Comparison of ENCODE assay signal across 17 cellular contexts in the genomic region with DNA sequence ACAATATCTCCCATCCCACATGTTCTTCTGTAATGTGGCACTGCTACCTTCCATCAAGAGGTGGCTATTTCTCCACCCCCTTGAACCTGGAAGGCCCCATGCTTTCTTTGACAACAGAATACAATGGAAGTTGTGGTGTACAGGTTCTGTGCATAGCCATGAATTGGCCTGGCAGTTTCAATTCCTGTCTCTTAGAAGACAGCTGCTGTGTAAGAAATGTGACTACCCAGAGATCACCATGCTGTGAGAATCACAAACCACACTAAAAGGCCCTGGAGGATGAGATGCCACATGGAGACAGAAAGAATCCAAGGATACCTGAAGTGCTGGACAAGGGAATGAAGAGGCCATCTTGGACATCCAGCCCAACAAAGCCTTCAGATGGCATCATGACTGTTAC. TPM values are rescaled to one million over a fixed set of nuclear protein-coding genes. Genes with fewer than 3 reads are reported as not detected.
DNase-seq lines count a peak whose midpoint lies in the region; ATAC-seq and FAIRE-seq lines count a peak whose summit lies in the region.
"Had no signal": no experiment of that assay in that cellular context is flagged by ENCODE, and none has a peak within 500 bp of the region (broad histone marks: within the 10 kb centered on the region; RNA-seq: fewer than 3 reads in every experiment).

No MANE protein-coding gene starts in this region.

- H3K27ac Mint-ChIP-seq in naive B cell: peak overlapping the region; percentile 85 to 94 (median 92)
- H3K27ac Mint-ChIP-seq: activated naive CD8-positive, alpha-beta T cell treated with anti-CD3 and anti-CD28 coated beads, Interleukin-2, amount 10 ng/mL, durations not matched to agents 7 days and 5 days; T-helper 17 cell had no signal

- H3K4me1 Mint-ChIP-seq in naive B cell: peaks cover 20 to 30% (median 21%) of the 10 kb centered on the region in 3 donors
- H3K4me1 Mint-ChIP-seq: activated naive CD8-positive, alpha-beta T cell treated with anti-CD3 and anti-CD28 coated beads, Interleukin-2, amount 10 ng/mL, durations not matched to agents 7 days and 5 days had no signal

- H3K27me3 Mint-ChIP-seq in naive B cell: no peaks in the 10 kb centered on the region
- H3K27me3 Mint-ChIP-seq: activated naive CD8-positive, alpha-beta T cell treated with anti-CD3 and anti-CD28 coated beads, Interleukin-2, amount 10 ng/mL, durations not matched to agents 7 days and 5 days had no signal

- no peak for FAIRE-seq in RCC 7860 (lab: Jason Lieb, UNC)

- no peaks in the 10 kb centered on the region for H3K36me3 Mint-ChIP-seq in naive B cell
- H3K36me3 Mint-ChIP-seq: activated naive CD8-positive, alpha-beta T cell treated with anti-CD3 and anti-CD28 coated beads, Interleukin-2, amount 10 ng/mL, durations not matched to agents 7 days and 5 days had no signal

- peak overlapping the region in 5 of 8 donors; percentile 11 to 69 (median 22) for H3K4me3 Mint-ChIP-seq in naive B cell
- H3K4me3 Mint-ChIP-seq: activated naive CD8-positive, alpha-beta T cell treated with anti-CD3 and anti-CD28 coated beads, Interleukin-2, amount 10 ng/mL, durations not matched to agents 7 days and 5 days; T-helper 17 cell had no signal

- no peaks in the 10 kb centered on the region for H3K9me3 Mint-ChIP-seq in naive B cell

- DNase-seq in naive B cell (peak; percentile 15), superior temporal gyrus (ENCODE audit: extremely low spot score) (no peak), NCI-H446 (lab: John Stamatoyannopoulos, UW) (no peak), RCC 7860 (ENCODE audit: low spot score) (no peak)
- DNase-seq: activated CD4-positive, alpha-beta T cell treated with anti-CD3 and anti-CD28 coated beads for 48 hours; activated naive CD8-positive, alpha-beta T cell treated with anti-CD3 and anti-CD28 coated beads, Interleukin-2, amount 10 ng/mL, durations not matched to agents 7 days and 5 days; DMS79; effector CD4-positive, alpha-beta T cell; NCI-H187 treated with DMSO at 0.1 percent for 48 hours; stimulated activated CD4-positive, alpha-beta T cell treated with anti-CD3 and anti-CD28 coated beads, Interleukin-2, amount 100 ng/mL, for 24 hours; T-helper 17 cell; upper lobe of left lung had no signal

- ATAC-seq in GM18909 (IDR thresholded peaks at IDR 0.05; ENCODE audit: poor library complexity, unreplicated experiment) (peak; percentile 49), HG02610 (IDR thresholded peaks at IDR 0.05; ENCODE audit: unreplicated experiment) (peak; percentile 42), HG03432 (IDR thresholded peaks at IDR 0.05; ENCODE audit: unreplicated experiment) (peak; percentile 50), naive B cell (ENCODE audit: low read depth in 2 of 2) (peak; percentile 89 to 91), GM19035 (IDR thresholded peaks at IDR 0.05; ENCODE audit: unreplicated experiment) (no peak)
- ATAC-seq: Right ventricle myocardium inferior, T-helper 17 cell had no signal

RNA-seq across cellular contexts. Expression of gene EHBP1, which starts 47.8 kb away (rescaled TPM):
- polyA plus RNA-seq in naive B cell (ENCODE audit: low read depth in 6 of 6): 10 to 100 TPM in 5 of 6 donors, 1 to 10 TPM in 1; 1.4 to 18.3 (median 16.2) TPM
